In the genomic region with DNA sequence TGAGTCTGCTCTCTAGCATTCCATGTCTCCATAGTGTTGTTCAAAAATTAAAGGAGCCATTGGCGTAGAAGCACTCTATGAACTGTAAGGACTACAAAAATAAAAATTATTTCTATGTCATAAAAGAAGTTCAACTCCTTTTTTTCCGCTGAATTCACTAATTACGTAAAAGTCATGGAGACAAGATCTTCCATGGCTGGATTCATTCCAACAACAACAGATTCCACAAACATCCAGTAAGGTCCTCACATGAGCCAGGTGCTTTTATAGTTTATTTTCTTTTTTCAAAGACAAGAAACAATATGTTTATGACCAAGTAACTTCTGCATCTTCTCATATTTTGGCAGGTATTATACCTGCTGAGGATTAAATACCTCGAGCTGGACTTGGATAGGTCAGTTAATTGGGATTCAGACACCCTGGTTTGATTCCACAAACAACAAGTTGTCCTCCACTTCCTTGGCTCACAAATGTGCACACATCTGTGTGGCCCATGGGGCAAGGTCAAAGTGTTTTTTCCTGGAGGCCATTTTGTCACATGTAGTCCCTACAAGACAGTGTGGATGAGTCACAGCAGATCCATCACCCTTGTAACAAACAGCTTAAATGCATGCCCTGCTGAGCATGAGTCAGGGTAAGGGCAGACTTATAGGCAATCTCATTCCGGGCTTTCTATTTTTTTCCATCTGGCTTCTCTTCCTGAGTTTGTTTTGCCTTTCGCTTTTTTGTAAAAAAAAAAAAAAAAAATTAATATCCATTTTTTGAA, we compare ENCODE assay signal across 12 cellular contexts.
DNase-seq lines count a peak whose midpoint lies in the region; ATAC-seq, FAIRE-seq and TF ChIP-seq lines count a peak whose summit lies in the region.
"Had no signal": no experiment of that assay in that cellular context is flagged by ENCODE, and none has a peak within 500 bp of the region (broad histone marks: within the 10 kb centered on the region; RNA-seq: fewer than 3 reads in every experiment).

No MANE protein-coding gene starts in this region.

- no peak overlapping the region for H3K4me3 Mint-ChIP-seq in activated T-helper 1 cell treated with anti-CD3 and anti-CD28 coated beads, Interleukin-12 subunit alpha, Interleukin-12 subunit beta, Interleukin-2, Interleukin-4 antibody, amounts not matched to agents 30 ng/mL and 10 ng/mL and 1 ng/mL, durations not matched to agents 14 hours and 24 hours and 36 hours
- H3K4me3 Mint-ChIP-seq: CD4-positive, alpha-beta memory T cell had no signal

- no peak for ATAC-seq in HG02981 (IDR thresholded peaks at IDR 0.05; ENCODE audit: unreplicated experiment)

- FAIRE-seq in GM12892 (lab: Jason Lieb, UNC) (peak; percentile 36), frontal cortex (lab: Jason Lieb, UNC) (no peak)

- peaks cover 10% of the 10 kb centered on the region for H3K36me3 Mint-ChIP-seq in activated T-helper 1 cell treated with anti-CD3 and anti-CD28 coated beads, Interleukin-12 subunit alpha, Interleukin-12 subunit beta, Interleukin-2, Interleukin-4 antibody, amounts not matched to agents 30 ng/mL and 10 ng/mL and 1 ng/mL, durations not matched to agents 14 hours and 24 hours and 36 hours (ENCODE audit: low read depth)
- H3K36me3 Mint-ChIP-seq: CD4-positive, alpha-beta memory T cell had no signal

- in situ Hi-C loops in ACHN (cut with HindIII; ENCODE audit: low pct_ligation_motif_present, low pct_unique_long_range_greater_than_20kb, low sequenced_read_pairs) = no loop called here

- peak overlapping the region; percentile 12 for H3K27ac Mint-ChIP-seq in activated T-helper 1 cell treated with anti-CD3 and anti-CD28 coated beads, Interleukin-12 subunit alpha, Interleukin-12 subunit beta, Interleukin-2, Interleukin-4 antibody, amounts not matched to agents 30 ng/mL and 10 ng/mL and 1 ng/mL, durations not matched to agents 14 hours and 24 hours and 36 hours
- H3K27ac Mint-ChIP-seq: CD4-positive, alpha-beta memory T cell had no signal

- no peak for TF ChIP-seq POLR2A in GM12892 (IDR thresholded peaks at IDR 0.05; ENCODE audit: low read depth, low read length)

- DNase-seq in ACHN = peak; percentile 16
- no peak for DNase-seq in GM12892 (ENCODE audit: insufficient read length)
- no peak for DNase-seq in activated T-helper 1 cell treated with anti-CD3 and anti-CD28 coated beads, Interleukin-12 subunit alpha, Interleukin-12 subunit beta, Interleukin-2, Interleukin-4 antibody, amounts not matched to agents 30 ng/mL and 10 ng/mL and 1 ng/mL, durations not matched to agents 14 hours and 24 hours and 36 hours (ENCODE audit: low spot score)
- peak; percentile 64 for DNase-seq in glomerular endothelial cell (ENCODE audit: extremely low read depth, low read depth, low spot score)
- DNase-seq in middle frontal gyrus (ENCODE audit: extremely low spot score, low spot score) = no peak
- DNase-seq in NCI-H82 treated with DMSO at 0.1 percent for 48 hours (lab: John Stamatoyannopoulos, UW; ENCODE audit: unreplicated experiment) = no peak
- DNase-seq in frontal cortex (ENCODE audit: low spot score in 2 of 2) = no peak
- DNase-seq: CD4-positive, alpha-beta memory T cell; dorsolateral prefrontal cortex; H7; KG1 had no signal

- H3K27me3 Mint-ChIP-seq in activated T-helper 1 cell treated with anti-CD3 and anti-CD28 coated beads, Interleukin-12 subunit alpha, Interleukin-12 subunit beta, Interleukin-2, Interleukin-4 antibody, amounts not matched to agents 30 ng/mL and 10 ng/mL and 1 ng/mL, durations not matched to agents 14 hours and 24 hours and 36 hours (ENCODE audit: insufficient read depth) = no peaks in the 10 kb centered on the region
- H3K27me3 Mint-ChIP-seq: CD4-positive, alpha-beta memory T cell had no signal

- H3K4me1 Mint-ChIP-seq in activated T-helper 1 cell treated with anti-CD3 and anti-CD28 coated beads, Interleukin-12 subunit alpha, Interleukin-12 subunit beta, Interleukin-2, Interleukin-4 antibody, amounts not matched to agents 30 ng/mL and 10 ng/mL and 1 ng/mL, durations not matched to agents 14 hours and 24 hours and 36 hours (ENCODE audit: low read depth) = peaks cover 63% of the 10 kb centered on the region

- H3K9me3 Mint-ChIP-seq in activated T-helper 1 cell treated with anti-CD3 and anti-CD28 coated beads, Interleukin-12 subunit alpha, Interleukin-12 subunit beta, Interleukin-2, Interleukin-4 antibody, amounts not matched to agents 30 ng/mL and 10 ng/mL and 1 ng/mL, durations not matched to agents 14 hours and 24 hours and 36 hours = peaks cover 31% of the 10 kb centered on the region

- intact Hi-C loops in activated T-helper 1 cell treated with anti-CD3 and anti-CD28 coated beads, Interleukin-12 subunit alpha, Interleukin-12 subunit beta, Interleukin-2, Interleukin-4 antibody, amounts not matched to agents 30 ng/mL and 10 ng/mL and 1 ng/mL, durations not matched to agents 14 hours and 24 hours and 36 hours (cut with micrococcal nuclease) = loop anchor here (5.0 kb wide), 1 partner anchor 56 kb away; no protein-coding TSS in a partner anchor

Comparison
In these comparisons a context has a peak if more than half of its experiments do, and no peak if none do; other contexts are left out.
1. DNase-seq: peak in ACHN (single experiment) and glomerular endothelial cell (single experiment); none in GM12892 (single experiment), activated T-helper 1 cell treated with anti-CD3 and anti-CD28 coated beads, Interleukin-12 subunit alpha, Interleukin-12 subunit beta, Interleukin-2, Interleukin-4 antibody, amounts not matched to agents 30 ng/mL and 10 ng/mL and 1 ng/mL, durations not matched to agents 14 hours and 24 hours and 36 hours (single experiment), middle frontal gyrus (single experiment), NCI-H82 treated with DMSO at 0.1 percent for 48 hours (single experiment) and frontal cortex (0 of 2).